ENCODE assay signal across 20 cellular contexts in genomic region chr12:74370608-74371216, GRCh38.
DNase-seq lines count a peak whose midpoint lies in the region; ATAC-seq, FAIRE-seq and TF ChIP-seq lines count a peak whose summit lies in the region.
"Had no signal": no experiment of that assay in that cellular context is flagged by ENCODE, and none has a peak within 500 bp of the region (broad histone marks: within the 10 kb centered on the region; RNA-seq: fewer than 3 reads in every experiment).

No MANE protein-coding gene starts in this region.

- no peak overlapping the region for H4K5ac ChIP-seq in IMR-90 (ENCODE audit: low read depth, low read length)

- H3K79me1 ChIP-seq in IMR-90 (ENCODE audit: low read depth in 1 of 2, low read length in 2 of 2): no peaks in the 10 kb centered on the region

- H3K23ac ChIP-seq in IMR-90 (ENCODE audit: low read depth, low read length): no peak overlapping the region

- H3K56ac ChIP-seq in IMR-90 (ENCODE audit: extremely low read depth, insufficient read depth, low read length): no peak overlapping the region

- H2BK15ac ChIP-seq in IMR-90 (ENCODE audit: low read depth, low read length): no peak overlapping the region

- TF ChIP-seq POLR2A in A549 (IDR thresholded peaks at IDR 0.05; ENCODE audit: low read length) (no peak), IMR-90 (IDR thresholded peaks at IDR 0.05; ENCODE audit: low read depth, low read length) (no peak)

- TF ChIP-seq CTCF in A549 (IDR thresholded peaks at IDR 0.05) (no peak), IMR-90 (conservative IDR thresholded peaks at IDR 0.05; ENCODE audit: low read depth, low read length) (no peak), choroid plexus epithelial cell (conservative IDR thresholded peaks at IDR 0.05; ENCODE audit: low read depth, low read length) (no peak)

- TF ChIP-seq EP300 in A549 (IDR thresholded peaks at IDR 0.05): peak; percentile 77 to 78; a peak in 3 of 5 replicates

- H2AK5ac ChIP-seq in IMR-90 (ENCODE audit: low read depth, low read length): no peak overlapping the region

- POLR2A ChIA-PET in A549 (lab: Yijun Ruan, JAX): no interaction called here
- POLR2A ChIA-PET in IMR-90 (lab: Charles Lee; ENCODE audit: unreplicated experiment): no interaction called here
- POLR2A ChIA-PET in naive thymus-derived CD4-positive, alpha-beta T cell (lab: Charles Lee): no interaction called here

- intact Hi-C loops in IMR-90 (cut with micrococcal nuclease): no loop called here
- intact Hi-C loops in naive thymus-derived CD4-positive, alpha-beta T cell (cut with micrococcal nuclease): no loop called here

- H2BK5ac ChIP-seq in IMR-90 (ENCODE audit: low read depth, low read length, poor library complexity, severe bottlenecking): no peak overlapping the region

- H3K27ac Mint-ChIP-seq in naive thymus-derived CD4-positive, alpha-beta T cell: no peak overlapping the region
- H3K27ac Mint-ChIP-seq: CD4-positive, CD25-positive, alpha-beta regulatory T cell; IgD-negative memory B cell had no signal

- CTCF ChIA-PET in A549 (lab: Yijun Ruan, JAX): interaction anchor here (0.7 to 1.7 kb wide), 4 partner anchors 10 to 102 kb away, joined by 3 to 6 read pairs (median 4); no protein-coding TSS in a partner anchor
- CTCF ChIA-PET in IMR-90 (lab: Yijun Ruan, JAX): no interaction called here
- CTCF ChIA-PET in naive thymus-derived CD4-positive, alpha-beta T cell (lab: Charles Lee): no interaction called here

- dilution Hi-C loops in IMR-90 (cut with HindIII; ENCODE audit: low sequenced_read_pairs, unreplicated experiment): no loop called here

- peaks cover 15% of the 10 kb centered on the region for H3K4me1 ChIP-seq in A549
- H3K4me1 ChIP-seq in IMR-90 (ENCODE audit: control insufficient read depth, insufficient read depth, low read length): no peaks in the 10 kb centered on the region
- H3K4me1 ChIP-seq in naive thymus-derived CD4-positive, alpha-beta T cell (ENCODE audit: control insufficient read depth in 2 of 2, insufficient read depth in 2 of 2, low read length in 2 of 2): no peaks in the 10 kb centered on the region
- H3K4me1 ChIP-seq: HAP-1 had no signal

- no peaks in the 10 kb centered on the region for H3K27me3 ChIP-seq in IMR-90 (ENCODE audit: control insufficient read depth, insufficient read depth, low read length)
- H3K27me3 ChIP-seq in naive thymus-derived CD4-positive, alpha-beta T cell (ENCODE audit: control insufficient read depth in 2 of 2, insufficient read depth in 2 of 2, low read length in 2 of 2): no peaks in the 10 kb centered on the region

- no peak overlapping the region for H2BK120ac ChIP-seq in IMR-90 (ENCODE audit: low read depth, low read length)

- H3K14ac ChIP-seq in IMR-90 (replicated peaks; ENCODE audit: low read depth, low read length): no peak overlapping the region

- H2BK20ac ChIP-seq in IMR-90 (ENCODE audit: low read depth, low read length): no peak overlapping the region

- ATAC-seq in A549: peak; percentile 64 to 92
- ATAC-seq in IMR-90 (ENCODE audit: low read depth): no peak
- ATAC-seq in left lobe of liver: peak; percentile 44
- no peak for ATAC-seq in naive thymus-derived CD4-positive, alpha-beta T cell
- ATAC-seq: GM12878, PC-3 had no signal

- peaks cover 0 to 10% (median 0%) of the 10 kb centered on the region in 11 donors for H3K9me3 Mint-ChIP-seq in naive thymus-derived CD4-positive, alpha-beta T cell
- H3K9me3 Mint-ChIP-seq: IgD-negative memory B cell had no signal

- in situ Hi-C loops in IMR-90 (cut with MboI; ENCODE audit: low sequenced_read_pairs): no loop called here

- H2AK9ac ChIP-seq in IMR-90 (replicated peaks; ENCODE audit: low read depth, low read length, poor library complexity): no peak overlapping the region

- no peaks in the 10 kb centered on the region for H3K36me3 ChIP-seq in IMR-90 (ENCODE audit: control insufficient read depth, insufficient read depth, low read length)
- no peaks in the 10 kb centered on the region for H3K36me3 ChIP-seq in naive thymus-derived CD4-positive, alpha-beta T cell (ENCODE audit: control insufficient read depth in 2 of 3, insufficient read depth in 3 of 3, low read length in 3 of 3)
- H3K36me3 ChIP-seq: HAP-1 had no signal

- H3K4me3 Mint-ChIP-seq in naive thymus-derived CD4-positive, alpha-beta T cell: no peak overlapping the region
- H3K4me3 Mint-ChIP-seq: CD4-positive, CD25-positive, alpha-beta regulatory T cell; IgD-negative memory B cell had no signal

- no peaks in the 10 kb centered on the region for H3K9me1 ChIP-seq in IMR-90 (ENCODE audit: insufficient read depth, low read length)

- H3K18ac ChIP-seq in IMR-90 (ENCODE audit: low read depth, low read length): no peak overlapping the region

- peaks cover 19% of the 10 kb centered on the region; the same call in 1 of the 3 replicates for H3K9me3 ChIP-seq in A549
- H3K9me3 ChIP-seq in IMR-90 (ENCODE audit: control insufficient read depth, insufficient read depth, low read length): no peaks in the 10 kb centered on the region
- H3K9me3 ChIP-seq in naive thymus-derived CD4-positive, alpha-beta T cell (ENCODE audit: control insufficient read depth in 2 of 3, low read length in 3 of 3): no peaks in the 10 kb centered on the region
- H3K9me3 ChIP-seq: HAP-1 had no signal

- DNase-seq in A549 (ENCODE audit: low read depth in 1 of 2, low spot score in 1 of 2) (peak in 1 of 2 experiments; percentile 80), IMR-90 (no peak), choroid plexus epithelial cell (ENCODE audit: low read depth) (peak; percentile 4), left lobe of liver (ENCODE audit: low spot score) (no peak), DMS153 (lab: John Stamatoyannopoulos, UW) (no peak), NCI-H345 treated with DMSO at 0.1 percent for 48 hours (lab: John Stamatoyannopoulos, UW; ENCODE audit: unreplicated experiment) (no peak), inferior parietal cortex (ENCODE audit: extremely low spot score) (no peak)
- DNase-seq in naive thymus-derived CD4-positive, alpha-beta T cell: no peak
- DNase-seq: CD4-positive, CD25-positive, alpha-beta regulatory T cell; DMS79 treated with DMSO at 0.1 percent for 48 hours; Karpas-422; NCI-H1417; NCI-H1694 treated with DMSO at 0.1 percent for 48 hours; NCI-H446 treated with DMSO at 0.1 percent for 48 hours; NCI-H526 treated with DMSO at 0.1 percent for 48 hours; PC-3; RPMI8226 had no signal

- TF ChIP-seq RAD21 in A549 (conservative IDR thresholded peaks at IDR 0.05 in 1 of 2, IDR thresholded peaks at IDR 0.05 in 1 of 2): peak in 1 of 2 experiments; percentile 52; a peak in 2 of 5 replicates
- TF ChIP-seq RAD21 in IMR-90 (IDR thresholded peaks at IDR 0.05; ENCODE audit: low read length): no peak

- H3K4me2 ChIP-seq in A549 (peak overlapping the region; percentile 42), IMR-90 (ENCODE audit: low read depth, low read length) (no peak overlapping the region)

- H4K20me1 ChIP-seq in IMR-90 (ENCODE audit: insufficient read depth, low read length): no peaks in the 10 kb centered on the region

- no peaks in the 10 kb centered on the region for H3K4me1 Mint-ChIP-seq in naive thymus-derived CD4-positive, alpha-beta T cell
- H3K4me1 Mint-ChIP-seq: CD4-positive, CD25-positive, alpha-beta regulatory T cell; IgD-negative memory B cell had no signal

- BruUV-seq in IMR-90 (replicated peaks; lab: Mats Ljungman, UMichigan): no TSS peak

- H3K27me3 Mint-ChIP-seq in naive thymus-derived CD4-positive, alpha-beta T cell: no peaks in the 10 kb centered on the region
- H3K27me3 Mint-ChIP-seq: CD4-positive, CD25-positive, alpha-beta regulatory T cell; IgD-negative memory B cell had no signal

- 20% methylated on average over 2 of the region's 2 CpGs for WGBS in A549 (ENCODE audit: missing lambda C conversion rate)
- no CpG with 5 or more reads among the region's 2 CpGs for WGBS in IMR-90 (ENCODE audit: extremely low coverage in 2 of 2, insufficient read length in 1 of 2), 2 experiments

- H3K4me3 ChIP-seq in A549 (no peak overlapping the region), IMR-90 (ENCODE audit: insufficient read depth, low read depth, low read length) (no peak overlapping the region), choroid plexus epithelial cell (ENCODE audit: low read depth, low read length) (no peak overlapping the region)
- H3K4me3 ChIP-seq in naive thymus-derived CD4-positive, alpha-beta T cell (ENCODE audit: low read length): no peak overlapping the region
- H3K4me3 ChIP-seq: GM12878, HAP-1 had no signal

- H4K91ac ChIP-seq in IMR-90 (ENCODE audit: insufficient read depth, low read depth, low read length): no peak overlapping the region

- no peaks in the 10 kb centered on the region for H3K36me3 Mint-ChIP-seq in naive thymus-derived CD4-positive, alpha-beta T cell
- H3K36me3 Mint-ChIP-seq: CD4-positive, CD25-positive, alpha-beta regulatory T cell had no signal

- H3K9ac ChIP-seq in IMR-90 (ENCODE audit: low read depth, low read length): no peak overlapping the region

- H4K8ac ChIP-seq in IMR-90 (ENCODE audit: low read depth in 2 of 2, low read length in 2 of 2): no peak overlapping the region

- no peak overlapping the region for H3K4ac ChIP-seq in IMR-90 (ENCODE audit: low read depth, low read length)

- FAIRE-seq in A549 (lab: Jason Lieb, UNC): peak; percentile 36
- FAIRE-seq: GM12878 had no signal

- H3K27ac ChIP-seq in A549 (peak overlapping the region; percentile 65 to 82), IMR-90 (ENCODE audit: insufficient read depth, low read length) (no peak overlapping the region)
- no peak overlapping the region for H3K27ac ChIP-seq in naive thymus-derived CD4-positive, alpha-beta T cell (ENCODE audit: low read depth, low read length)

- H2AFZ ChIP-seq in IMR-90 (replicated peaks; ENCODE audit: low read length, poor library complexity): no peak overlapping the region

TF ChIP-seq in A549, 52 proteins besides CTCF, POLR2A, EP300 and RAD21 (continues in another document):
- TF ChIP-seq CEBPB (IDR thresholded peaks at IDR 0.05) (peak; percentile 93), PHF8 (IDR thresholded peaks at IDR 0.05; ENCODE audit: borderline replicate concordance, low read depth) (no peak), JUN (IDR thresholded peaks at IDR 0.05) (peak; percentile 75 to 79; a peak in 3 of 5 replicates), CBX8 (IDR thresholded peaks at IDR 0.05) (no peak), HES2 (IDR thresholded peaks at IDR 0.05) (peak; percentile 88)

TF ChIP-seq in IMR-90, 13 proteins besides CTCF, POLR2A, EP300 and RAD21:
- TF ChIP-seq ELK1 (IDR thresholded peaks at IDR 0.05; ENCODE audit: borderline replicate concordance, low read depth, low read length) (no peak), CEBPB (IDR thresholded peaks at IDR 0.05; ENCODE audit: low read depth, low read length) (0 out of 2 replicates have a peak, but pooled peaks have one; percentile 3)

Comparison
In these comparisons a context has a peak if more than half of its experiments do, and no peak if none do; other contexts are left out.
1. ATAC-seq: peak in A549 (2 of 2) and left lobe of liver (single experiment); none in IMR-90 (single experiment) and naive thymus-derived CD4-positive, alpha-beta T cell (single experiment).
2. H3K27ac ChIP-seq: peak in A549 (2 of 2); none in IMR-90 (single experiment) and naive thymus-derived CD4-positive, alpha-beta T cell (single experiment).